11 cellular contexts compared by ENCODE assay signal in the genomic region with DNA sequence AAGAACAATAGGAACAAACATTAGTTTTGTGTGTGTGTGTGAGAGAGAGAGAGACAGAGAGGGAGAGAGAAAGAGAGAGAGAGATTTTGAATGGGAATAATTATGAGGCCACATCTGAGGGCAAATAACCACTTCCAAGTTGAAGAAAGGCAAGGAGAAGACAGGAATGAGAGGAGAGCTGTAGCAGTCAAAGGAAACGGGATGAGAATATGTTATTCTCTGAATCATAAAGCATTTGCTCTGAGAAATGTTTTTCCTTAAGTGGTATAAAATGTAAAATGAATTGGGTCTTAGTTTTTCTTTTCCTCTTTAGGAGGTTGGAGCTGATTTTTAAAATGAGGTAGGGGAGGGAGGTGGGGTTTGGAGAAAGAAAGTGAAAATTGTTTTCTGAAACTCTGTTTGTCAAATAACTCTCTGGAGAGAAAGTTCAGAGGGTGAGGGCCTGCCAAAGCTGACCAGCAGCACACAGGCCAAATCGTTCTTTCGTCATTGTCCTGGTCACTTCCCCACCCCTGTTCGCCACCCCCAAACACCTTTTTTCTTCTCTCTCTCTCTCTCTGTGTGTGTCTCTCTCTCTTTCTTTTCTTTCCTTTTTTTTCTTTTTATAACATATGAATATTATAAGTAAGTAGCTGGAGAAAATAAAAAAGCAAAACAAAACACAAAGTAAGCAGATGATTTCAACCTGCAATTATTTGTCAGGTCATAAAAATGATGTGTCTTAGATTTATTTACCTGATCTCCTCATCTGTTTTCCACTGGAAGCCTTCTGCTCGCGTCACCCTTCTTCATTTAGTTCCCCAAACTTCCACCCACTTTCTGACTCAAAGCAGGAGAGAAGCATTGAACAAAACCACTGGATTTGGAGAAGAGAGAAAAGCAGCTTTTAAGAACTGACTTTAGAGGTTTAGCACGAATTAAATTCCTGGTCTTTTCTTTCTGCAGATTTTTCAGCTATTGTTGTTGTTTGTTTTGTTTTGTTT.
DNase-seq lines count a peak whose midpoint lies in the region; ATAC-seq and TF ChIP-seq lines count a peak whose summit lies in the region.
"Had no signal": no experiment of that assay in that cellular context is flagged by ENCODE, and none has a peak within 500 bp of the region (broad histone marks: within the 10 kb centered on the region; RNA-seq: fewer than 3 reads in every experiment).

No MANE protein-coding gene starts in this region.

- ATAC-seq in lung (ENCODE audit: insufficient read depth, low FRiP score) (no peak), thoracic aorta (ENCODE audit: insufficient number of reproducible peaks, low FRiP score, low read depth) (no peak), GM19397 (IDR thresholded peaks at IDR 0.05; ENCODE audit: unreplicated experiment) (no peak), HG03135 (IDR thresholded peaks at IDR 0.05; ENCODE audit: unreplicated experiment) (no peak), GM21825 (IDR thresholded peaks at IDR 0.05; ENCODE audit: unreplicated experiment) (no peak)

- H3K9me3 ChIP-seq in lung (ENCODE audit: control insufficient read depth in 2 of 2, insufficient read depth in 1 of 2, low read length in 1 of 2), result no peaks in the 10 kb centered on the region
- no peaks in the 10 kb centered on the region for H3K9me3 ChIP-seq in thoracic aorta

- WGBS in lung, 2 donors, result 56 to 71% methylated on average over 7 of the region's 7 CpGs

- H3K36me3 ChIP-seq in lung (ENCODE audit: control insufficient read depth in 2 of 2, insufficient read depth in 2 of 2, low read length in 2 of 2), result no peaks in the 10 kb centered on the region
- H3K36me3 ChIP-seq in thoracic aorta, result no peaks in the 10 kb centered on the region

- in situ Hi-C loops in KBM-7 (cut with MboI; ENCODE audit: low pct_unique_long_range_greater_than_20kb, low sequenced_read_pairs), result no loop called here

- H3K27me3 ChIP-seq in lung (ENCODE audit: control insufficient read depth, insufficient read depth) (no peaks in the 10 kb centered on the region), thoracic aorta (replicated peaks; ENCODE audit: insufficient read depth) (no peaks in the 10 kb centered on the region)

- DNase-seq in M059J (ENCODE audit: low read depth), result peak; percentile 82
- DNase-seq in epithelial cell of prostate (ENCODE audit: low read depth, low spot score), result no peak
- DNase-seq in lung (ENCODE audit: low spot score), result no peak
- DNase-seq in thoracic aorta (ENCODE audit: low spot score), result no peak
- DNase-seq in KBM-7, result no peak
- DNase-seq: H7; NCI-H1436 treated with DMSO at 0.1 percent for 48 hours; stimulated activated CD4-positive, alpha-beta T cell treated with anti-CD3 and anti-CD28 coated beads, Interleukin-2, amount 100 ng/mL, for 24 hours had no signal

- H3K4me3 ChIP-seq in lung (no peak overlapping the region), thoracic aorta (peak overlapping the region; percentile 6)

- H3K4me1 ChIP-seq in lung (ENCODE audit: control insufficient read depth in 2 of 2, insufficient read depth in 2 of 2, low read length in 2 of 2) (peaks cover 12 to 48% of the 10 kb centered on the region in 2 donors), thoracic aorta (ENCODE audit: control insufficient read depth in 1 of 2, low read depth in 2 of 2) (peaks cover 61 to 97% of the 10 kb centered on the region in 2 donors)

- peak overlapping the region; percentile 1 for H3K27ac ChIP-seq in epithelial cell of prostate
- peak overlapping the region; percentile 62 to 90 for H3K27ac ChIP-seq in lung (ENCODE audit: low read depth in 1 of 2, low read length in 1 of 2)
- H3K27ac ChIP-seq in thoracic aorta, result peak overlapping the region; percentile 96 to 99

- TF ChIP-seq CTCF in lung (IDR thresholded peaks at IDR 0.05; ENCODE audit: control extremely low read depth, extremely low read depth) (no peak), thoracic aorta (IDR thresholded peaks at IDR 0.05) (no peak)

Comparison
In these comparisons a context has a peak if more than half of its experiments do, and no peak if none do; other contexts are left out.
1. H3K27ac ChIP-seq: peak in every context shown above with its lines; median percentile 98 in thoracic aorta; 76 in lung; 1 in epithelial cell of prostate.